ENCODE assay signal across 8 cellular contexts in genomic region chr3:9791790-9792404, GRCh38. TPM values are rescaled to one million over a fixed set of nuclear protein-coding genes. Genes with fewer than 3 reads are reported as not detected.
DNase-seq lines count a peak whose midpoint lies in the region; ATAC-seq and TF ChIP-seq lines count a peak whose summit lies in the region.

No MANE protein-coding gene starts in this region.

- POLR2A ChIA-PET in CD4-positive, alpha-beta memory T cell (lab: Charles Lee; ENCODE audit: partially characterized antibody) = interaction anchor here (0.8 to 3.1 kb wide), 28 partner anchors 9 to 529 kb away, joined by 3 to 60 read pairs (median 9); partner anchors contain the start of genes BRPF1, CAMK1, CRELD1 and JAGN1

- ATAC-seq in HG02642 (IDR thresholded peaks at IDR 0.05; ENCODE audit: poor library complexity, unreplicated experiment) (no peak), GM21825 (IDR thresholded peaks at IDR 0.05; ENCODE audit: unreplicated experiment) (no peak), left colon (no peak)

- peaks cover 15% of the 10 kb centered on the region for H3K36me3 ChIP-seq in CD4-positive, alpha-beta memory T cell (ENCODE audit: insufficient read depth, low read length)
- no peaks in the 10 kb centered on the region for H3K36me3 ChIP-seq in endocrine pancreas (ENCODE audit: control insufficient read depth, insufficient read depth, low read length)
- peaks cover 56% of the 10 kb centered on the region for H3K36me3 ChIP-seq in neutrophil

- peak overlapping the region; percentile 96 to 99 (median 98) for H3K4me3 Mint-ChIP-seq in CD4-positive, alpha-beta memory T cell

- no peaks in the 10 kb centered on the region for H3K27me3 Mint-ChIP-seq in CD4-positive, alpha-beta memory T cell

- CTCF ChIA-PET in CD4-positive, alpha-beta memory T cell (lab: Charles Lee; ENCODE audit: partially characterized antibody) = interaction anchor here (0.8 to 1.8 kb wide), 6 partner anchors 11 to 402 kb away, joined by 3 to 15 read pairs (median 5); partner anchors contain the start of gene MTMR14

- H3K9me3 ChIP-seq in CD4-positive, alpha-beta memory T cell (ENCODE audit: control insufficient read depth in 1 of 2, low read length in 2 of 2) = no peaks in the 10 kb centered on the region
- no peaks in the 10 kb centered on the region for H3K9me3 ChIP-seq in endocrine pancreas (ENCODE audit: control insufficient read depth, low read length)
- no peaks in the 10 kb centered on the region for H3K9me3 ChIP-seq in neutrophil

- no peaks in the 10 kb centered on the region for H3K9me3 Mint-ChIP-seq in CD4-positive, alpha-beta memory T cell

- H3K27ac ChIP-seq in CD4-positive, alpha-beta memory T cell (ENCODE audit: low read depth, low read length) = peak overlapping the region; percentile 99
- peak overlapping the region; percentile 99 for H3K27ac ChIP-seq in neutrophil

- DNase-seq in CD4-positive, alpha-beta memory T cell = no peak
- DNase-seq in NB4 (ENCODE audit: low read depth) = no peak
- no peak for DNase-seq in NCI-H2081 treated with DMSO at 0.1 percent for 48 hours (lab: John Stamatoyannopoulos, UW)
- DNase-seq in left colon = no peak

- TF ChIP-seq POLR2A in NB4 (IDR thresholded peaks at IDR 0.05; ENCODE audit: extremely low read depth, insufficient read length) = peak; percentile 71

- peak overlapping the region; percentile 34 for H3K9ac ChIP-seq in endocrine pancreas (ENCODE audit: control insufficient read depth, insufficient read depth, low read length)

- no peaks in the 10 kb centered on the region for H3K27me3 ChIP-seq in CD4-positive, alpha-beta memory T cell (ENCODE audit: insufficient read depth, low read length)
- H3K27me3 ChIP-seq in endocrine pancreas (ENCODE audit: control insufficient read depth, insufficient read depth, low read length) (no peaks in the 10 kb centered on the region), neutrophil (no peaks in the 10 kb centered on the region)

- intact Hi-C loops in CD4-positive, alpha-beta memory T cell (cut with micrococcal nuclease) = loop anchor here (1.0 to 2.0 kb wide), 8 partner anchors 16 to 529 kb away; partner anchors contain the start of genes BRPF1, CRELD1, JAGN1 and MTMR14
- intact Hi-C loops in left colon (cut with DNase I, micrococcal nuclease) = no loop called here

- H3K4me1 ChIP-seq in CD4-positive, alpha-beta memory T cell (ENCODE audit: insufficient read depth, low read length) = peaks cover 63% of the 10 kb centered on the region
- H3K4me1 ChIP-seq in endocrine pancreas (ENCODE audit: control insufficient read depth, insufficient read depth, low read length) = no peaks in the 10 kb centered on the region
- H3K4me1 ChIP-seq in neutrophil (ENCODE audit: control insufficient read depth in 1 of 2, insufficient read depth in 1 of 2, low read depth in 1 of 2, low read length in 1 of 2) = peaks cover 47 to 48% of the 10 kb centered on the region in 2 experiments

- H3K4me3 ChIP-seq in CD4-positive, alpha-beta memory T cell (ENCODE audit: low read length in 2 of 2) = peak overlapping the region; percentile 91 to 100
- peak overlapping the region; percentile 92 for H3K4me3 ChIP-seq in NB4 (ENCODE audit: low read depth, low read length)
- peak overlapping the region; percentile 58 for H3K4me3 ChIP-seq in endocrine pancreas (ENCODE audit: control insufficient read depth, insufficient read depth, low read length)
- H3K4me3 ChIP-seq in neutrophil (ENCODE audit: low read depth in 1 of 2, low read length in 1 of 2) = peak overlapping the region; percentile 87 to 88

- peaks cover 34 to 61% of the 10 kb centered on the region in 2 donors for H3K36me3 Mint-ChIP-seq in CD4-positive, alpha-beta memory T cell

- H3K27ac Mint-ChIP-seq in CD4-positive, alpha-beta memory T cell = peak overlapping the region; percentile 97 to 99 (median 99)

- H3K4me1 Mint-ChIP-seq in CD4-positive, alpha-beta memory T cell = peaks cover 44 to 77% (median 55%) of the 10 kb centered on the region in 4 donors

- TF ChIP-seq CTCF in NB4 (IDR thresholded peaks at IDR 0.05; ENCODE audit: low read depth, low read length) (no peak), neutrophil (IDR thresholded peaks at IDR 0.05) (no peak)

RNA-seq across cellular contexts. Expression of gene TADA3, which starts 0.4 kb away (rescaled TPM):
- total RNA-seq in CD4-positive, alpha-beta memory T cell = 10 to 100 TPM; 37.6 to 41.4 TPM
- 10 to 100 TPM; 35.3 to 54.6 TPM for polyA plus RNA-seq in CD4-positive, alpha-beta memory T cell
- total RNA-seq in left colon = 10 to 100 TPM; 54.1 to 67.0 TPM

RNA-seq across cellular contexts. Expression of gene ARPC4, which starts 1.0 kb away (rescaled TPM):
- total RNA-seq in CD4-positive, alpha-beta memory T cell = 100 to 1,000 TPM; 164 to 168 TPM
- 100 to 1,000 TPM; 235 to 287 TPM for polyA plus RNA-seq in CD4-positive, alpha-beta memory T cell
- total RNA-seq in left colon = 100 to 1,000 TPM; 215 to 222 TPM

RNA-seq across cellular contexts. Expression of gene TTLL3, which starts 18.2 kb away (rescaled TPM):
- 10 to 100 TPM; 81.4 to 91.7 TPM for total RNA-seq in CD4-positive, alpha-beta memory T cell
- polyA plus RNA-seq in CD4-positive, alpha-beta memory T cell = 1 to 10 TPM; 3.0 to 5.9 TPM
- total RNA-seq in left colon = 10 to 100 TPM; 40.2 to 47.1 TPM

RNA-seq across cellular contexts. Expression of gene CAMK1, which starts 22.1 kb away (rescaled TPM):
- 1 to 10 TPM; 2.1 to 2.6 TPM for total RNA-seq in CD4-positive, alpha-beta memory T cell
- 1 to 10 TPM; 3.5 to 5.8 TPM for polyA plus RNA-seq in CD4-positive, alpha-beta memory T cell
- total RNA-seq in left colon = 10 to 100 TPM in 1 of 2 donors, 1 to 10 TPM in 1; 8.2 to 10.9 TPM

RNA-seq across cellular contexts. Expression of gene OGG1, which starts 42.1 kb away (rescaled TPM):
- total RNA-seq in CD4-positive, alpha-beta memory T cell = 10 to 100 TPM; 40.4 to 46.9 TPM
- 10 to 100 TPM; 29.2 to 31.5 TPM for polyA plus RNA-seq in CD4-positive, alpha-beta memory T cell
- total RNA-seq in left colon = 10 to 100 TPM; 23.8 to 25.0 TPM
